ENCODE assay signal across 16 cellular contexts in genomic region chr15:71201471-71201870, GRCh38.
A peak's percentile ranks its signal among the peaks of the same experiment; 100 is the strongest.
DNase-seq lines count a peak whose midpoint lies in the region; ATAC-seq and FAIRE-seq lines count a peak whose summit lies in the region.
"Had no signal": no experiment of that assay in that cellular context is flagged by ENCODE, and none has a peak within 500 bp of the region (broad histone marks: within the 10 kb centered on the region; RNA-seq: fewer than 3 reads in every experiment).

No MANE protein-coding gene starts in this region.

- ATAC-seq in GM21447 (IDR thresholded peaks at IDR 0.05; ENCODE audit: unreplicated experiment) = no peak
- ATAC-seq: GM12878, right lobe of liver had no signal

- no peaks in the 10 kb centered on the region for H3K4me1 ChIP-seq in small intestine (ENCODE audit: control insufficient read depth in 2 of 2, insufficient read depth in 1 of 2, low read depth in 1 of 2, low read length in 1 of 2)
- H3K4me1 ChIP-seq: suprapubic skin had no signal

- no peaks in the 10 kb centered on the region for H3K9me3 ChIP-seq in small intestine (ENCODE audit: control insufficient read depth, low read depth)
- H3K9me3 ChIP-seq: right lobe of liver, suprapubic skin had no signal

- no peak overlapping the region for H3K27ac ChIP-seq in small intestine (ENCODE audit: low read depth in 1 of 2, low read length in 1 of 2)
- H3K27ac ChIP-seq: right lobe of liver, suprapubic skin had no signal

- H3K27me3 ChIP-seq in small intestine (ENCODE audit: control insufficient read depth in 2 of 2, insufficient read depth in 2 of 2, low read length in 2 of 2) = no peaks in the 10 kb centered on the region
- H3K27me3 ChIP-seq: right lobe of liver, suprapubic skin had no signal

- no peak for FAIRE-seq in small intestine (lab: Jason Lieb, UNC)
- FAIRE-seq in RCC 7860 (lab: Jason Lieb, UNC) = no peak
- FAIRE-seq: GM12878 had no signal

- no peaks in the 10 kb centered on the region for H3K36me3 ChIP-seq in small intestine (ENCODE audit: control insufficient read depth in 2 of 2, insufficient read depth in 2 of 2, low read length in 2 of 2)
- H3K36me3 ChIP-seq: right lobe of liver, suprapubic skin had no signal

- no peak overlapping the region for H3K4me3 ChIP-seq in small intestine (ENCODE audit: low read depth in 1 of 2, low read length in 2 of 2)
- H3K4me3 ChIP-seq: GM12878, right lobe of liver, suprapubic skin had no signal

- DNase-seq in NCI-H1092 (lab: John Stamatoyannopoulos, UW) (peak; percentile 82), NCI-H2107 treated with DMSO at 0.1 percent for 48 hours (lab: John Stamatoyannopoulos, UW; ENCODE audit: unreplicated experiment) (peak; percentile 80), SHP77 treated with DMSO at 0.1 percent for 48 hours (lab: John Stamatoyannopoulos, UW) (peak; percentile 22), small intestine (peak; percentile 7), RCC 7860 (ENCODE audit: low spot score) (no peak), globus pallidus (ENCODE audit: low spot score) (no peak)
- DNase-seq: activated CD4-positive, alpha-beta T cell treated with anti-CD3 and anti-CD28 coated beads, Interleukin-2, amount 50 U/mL, for 4 hours; activated naive CD4-positive, alpha-beta T cell; central memory CD4-positive, alpha-beta T cell; erythroblast; HFFc6; right lobe of liver; T-helper 2 cell had no signal

- WGBS in small intestine, 3 donors = 59 to 71% (median 67%) methylated on average over 9 of the region's 9 CpGs

Comparison
In these comparisons a context has a peak if more than half of its experiments do, and no peak if none do; other contexts are left out.
1. DNase-seq: peak in NCI-H1092 (single experiment), NCI-H2107 treated with DMSO at 0.1 percent for 48 hours (single experiment), SHP77 treated with DMSO at 0.1 percent for 48 hours (single experiment) and small intestine (single experiment); none in RCC 7860 (single experiment) and globus pallidus (single experiment).